ENCODE assay signal across 9 cellular contexts in genomic region chr4:36255575-36255974, GRCh38. TPM values are rescaled to one million over a fixed set of nuclear protein-coding genes. Genes with fewer than 3 reads are reported as not detected.
A peak's percentile ranks its signal among the peaks of the same experiment; 100 is the strongest.
DNase-seq lines count a peak whose midpoint lies in the region; ATAC-seq, FAIRE-seq and TF ChIP-seq lines count a peak whose summit lies in the region.
"Had no signal": no experiment of that assay in that cellular context is flagged by ENCODE, and none has a peak within 500 bp of the region (broad histone marks: within the 10 kb centered on the region; RNA-seq: fewer than 3 reads in every experiment).

No MANE protein-coding gene starts in this region.

- TF ChIP-seq CTCF in pancreas (IDR thresholded peaks at IDR 0.05) = no peak

- CTCF ChIA-PET in CD8-positive, alpha-beta memory T cell (lab: Charles Lee) = interaction anchor here (1.2 to 3.5 kb wide), 4 partner anchors 12 to 30 kb away, joined by 3 to 23 read pairs (median 5); partner anchors contain the start of gene ARAP2

- FAIRE-seq in pancreas (lab: Jason Lieb, UNC) = no peak

- ATAC-seq in GM21360 (IDR thresholded peaks at IDR 0.05; ENCODE audit: unreplicated experiment) (peak; percentile 76), HG03571 (IDR thresholded peaks at IDR 0.05; ENCODE audit: unreplicated experiment) (peak; percentile 78), pancreas (peak in 3 of 4 donors; percentile 28 to 60 (median 34))

- H3K27me3 ChIP-seq in CD8-positive, alpha-beta memory T cell (ENCODE audit: insufficient read depth, low read length, poor library complexity, severe bottlenecking) = no peaks in the 10 kb centered on the region
- H3K27me3 ChIP-seq in pancreas (no peaks in the 10 kb centered on the region), HAP-1 (ENCODE audit: low read depth) (no peaks in the 10 kb centered on the region)

- H3K9me3 Mint-ChIP-seq in CD8-positive, alpha-beta memory T cell = no peaks in the 10 kb centered on the region
- H3K9me3 Mint-ChIP-seq: neural crest cell had no signal

- in situ Hi-C loops in HAP-1 (cut with MboI; ENCODE audit: low sequenced_read_pairs) = no loop called here

- DNase-seq in CD8-positive, alpha-beta memory T cell = peak; percentile 46 to 90 (median 82)
- peak; percentile 29 for DNase-seq in activated T-cell treated with anti-CD3 and anti-CD28 coated beads for 4 hours
- DNase-seq in pancreas = no peak
- DNase-seq in NCI-H345 treated with DMSO at 0.1 percent for 48 hours (lab: John Stamatoyannopoulos, UW; ENCODE audit: unreplicated experiment) = no peak
- no peak for DNase-seq in HAP-1 (ENCODE audit: low spot score in 2 of 2)
- DNase-seq in T1000 (lab: John Stamatoyannopoulos, UW) = no peak

- no peak overlapping the region for H3K27ac ChIP-seq in CD8-positive, alpha-beta memory T cell (ENCODE audit: low read depth, low read length)
- no peak overlapping the region for H3K27ac ChIP-seq in pancreas

- H3K4me1 Mint-ChIP-seq in CD8-positive, alpha-beta memory T cell = peaks cover 57 to 64% (median 64%) of the 10 kb centered on the region in 3 donors

- H3K27ac Mint-ChIP-seq in CD8-positive, alpha-beta memory T cell = peak overlapping the region; percentile 61 to 97 (median 92)

- WGBS in pancreas, 2 donors = 88 to 97% methylated on average over 2 of the region's 2 CpGs

- intact Hi-C loops in pancreas (cut with DNase I) = no loop called here

- no peaks in the 10 kb centered on the region for H3K36me3 Mint-ChIP-seq in CD8-positive, alpha-beta memory T cell

- H3K9me3 ChIP-seq in CD8-positive, alpha-beta memory T cell (ENCODE audit: low read length) = no peaks in the 10 kb centered on the region
- H3K9me3 ChIP-seq in pancreas (no peaks in the 10 kb centered on the region), HAP-1 (no peaks in the 10 kb centered on the region)

- POLR2A ChIA-PET in CD8-positive, alpha-beta memory T cell (lab: Charles Lee) = interaction anchor here (1.0 to 5.9 kb wide), 4 partner anchors 8 to 30 kb away, joined by 3 to 62 read pairs (median 8); partner anchors contain the start of gene ARAP2

- H3K4me1 ChIP-seq in CD8-positive, alpha-beta memory T cell (ENCODE audit: insufficient read depth, low read length) = peaks cover 40% of the 10 kb centered on the region
- H3K4me1 ChIP-seq in pancreas (no peaks in the 10 kb centered on the region), HAP-1 (no peaks in the 10 kb centered on the region)

- no peaks in the 10 kb centered on the region for H3K27me3 Mint-ChIP-seq in CD8-positive, alpha-beta memory T cell

- H3K4me3 ChIP-seq in CD8-positive, alpha-beta memory T cell (ENCODE audit: low read length) = no peak overlapping the region
- no peak overlapping the region for H3K4me3 ChIP-seq in pancreas
- no peak overlapping the region for H3K4me3 ChIP-seq in HAP-1

- no peaks in the 10 kb centered on the region for H3K36me3 ChIP-seq in CD8-positive, alpha-beta memory T cell (ENCODE audit: insufficient read depth, low read length)
- H3K36me3 ChIP-seq in pancreas (no peaks in the 10 kb centered on the region), HAP-1 (replicated peaks) (no peaks in the 10 kb centered on the region)

- peak overlapping the region; percentile 38 to 85 (median 79) for H3K4me3 Mint-ChIP-seq in CD8-positive, alpha-beta memory T cell
- H3K4me3 Mint-ChIP-seq: neural crest cell had no signal

RNA-seq across cellular contexts. Expression of gene ARAP2, which starts 11.3 kb away (rescaled TPM):
- 10 to 100 TPM; 49.7 to 49.9 TPM for total RNA-seq in CD8-positive, alpha-beta memory T cell
- 44.2 TPM for polyA plus RNA-seq in CD8-positive, alpha-beta memory T cell
- total RNA-seq in pancreas = 10 to 100 TPM in 3 of 6 donors, 1 to 10 TPM in 3; 6.9 to 14.3 (median 9.9) TPM
- 1 to 10 TPM; 3.2 to 3.6 TPM for polyA plus RNA-seq in pancreas

RNA-seq across cellular contexts. Expression of gene DTHD1, which starts 25.8 kb away (rescaled TPM):
- total RNA-seq in CD8-positive, alpha-beta memory T cell = 1 to 10 TPM; 3.3 to 3.5 TPM
- 5.9 TPM for polyA plus RNA-seq in CD8-positive, alpha-beta memory T cell
- under 1 TPM in 4 of 6 donors, not detected in 2; 0.09 to 0.12 (median 0.09) TPM for total RNA-seq in pancreas
- polyA plus RNA-seq in pancreas = not detected
- total RNA-seq: neural crest cell had no signal

Comparison
In these comparisons a context has a peak if more than half of its experiments do, and no peak if none do; other contexts are left out.
1. DNase-seq: peak in CD8-positive, alpha-beta memory T cell (5 of 5) and activated T-cell treated with anti-CD3 and anti-CD28 coated beads for 4 hours (single experiment); none in pancreas (0 of 6), NCI-H345 treated with DMSO at 0.1 percent for 48 hours (single experiment), HAP-1 (0 of 2) and T1000 (single experiment).
2. Peak in every context shown above with its lines, with median percentiles within 50 percentile points of each other: ATAC-seq.